Comparison of ENCODE assay signal across 11 cellular contexts in the genomic region with DNA sequence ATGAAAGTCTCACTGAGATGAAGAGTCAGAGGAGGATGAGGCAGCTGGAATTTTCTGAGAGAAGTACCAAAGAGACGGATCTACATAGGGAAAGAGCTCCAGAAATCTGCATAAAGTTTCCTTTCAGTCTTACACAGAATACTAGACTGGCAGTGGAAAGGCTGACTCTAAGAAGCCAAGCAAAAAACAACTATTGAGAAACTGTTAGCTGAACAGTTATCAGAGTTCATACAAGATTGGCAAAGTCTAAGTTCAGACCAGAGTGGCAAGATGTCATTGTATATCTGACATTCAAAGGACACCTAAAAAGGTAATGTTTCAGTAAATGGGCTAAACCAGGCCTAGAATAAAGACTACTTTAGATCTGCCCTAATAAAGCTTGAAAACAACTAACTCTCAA.
"Had no signal": no experiment of that assay in that cellular context is flagged by ENCODE, and none has a peak within 500 bp of the region (broad histone marks: within the 10 kb centered on the region; RNA-seq: fewer than 3 reads in every experiment).

No MANE protein-coding gene starts in this region.

- H3K9ac ChIP-seq: GM23248 had no signal

- H3K4me1 ChIP-seq: HAP-1 had no signal

- H3K27ac ChIP-seq: GM23248 had no signal

- FAIRE-seq: H1, H54 had no signal

- DNase-seq: GM23248, GOT3, H7, H9, HCEC 1CT, HFFc6 had no signal

- H3K9me3 ChIP-seq: HAP-1 had no signal

- H3K4me3 ChIP-seq: GM23248, GM23338, HAP-1 had no signal

- ATAC-seq: GM23338, HCT116 had no signal

- H3K36me3 ChIP-seq: HAP-1 had no signal

- H3K4me2 ChIP-seq: GM23338 had no signal

- H2AFZ ChIP-seq: GM23248, GM23338 had no signal
